11 cellular contexts compared by ENCODE assay signal in genomic region chr4:22521240-22521639, GRCh38.
"Had no signal": no experiment of that assay in that cellular context is flagged by ENCODE, and none has a peak within 500 bp of the region (broad histone marks: within the 10 kb centered on the region; RNA-seq: fewer than 3 reads in every experiment).

No MANE protein-coding gene starts in this region.

- H3K4me3 ChIP-seq: GM23248, GM23338, HAP-1 had no signal

- H3K4me2 ChIP-seq: GM23338 had no signal

- DNase-seq: GM23248, GOT3, H7, H9, HCEC 1CT, HFFc6 had no signal

- H3K9ac ChIP-seq: GM23248 had no signal

- H3K27ac ChIP-seq: GM23248 had no signal

- FAIRE-seq: H1, H54 had no signal

- H3K9me3 ChIP-seq: HAP-1 had no signal

- H2AFZ ChIP-seq: GM23248, GM23338 had no signal

- H3K36me3 ChIP-seq: HAP-1 had no signal

- ATAC-seq: GM23338, HCT116 had no signal
